10 cellular contexts compared by ENCODE assay signal in genomic region chr2:148614332-148615049, GRCh38. TPM values are rescaled to one million over a fixed set of nuclear protein-coding genes. Genes with fewer than 3 reads are reported as not detected.
DNase-seq lines count a peak whose midpoint lies in the region; ATAC-seq and TF ChIP-seq lines count a peak whose summit lies in the region.
"Had no signal": no experiment of that assay in that cellular context is flagged by ENCODE, and none has a peak within 500 bp of the region (broad histone marks: within the 10 kb centered on the region; RNA-seq: fewer than 3 reads in every experiment).

No MANE protein-coding gene starts in this region.

- no peaks in the 10 kb centered on the region for H4K20me1 ChIP-seq in BLaER1
- no peaks in the 10 kb centered on the region for H4K20me1 ChIP-seq in PC-9 (ENCODE audit: insufficient read depth)

- no peaks in the 10 kb centered on the region for H3K9me2 ChIP-seq in PC-9 (ENCODE audit: insufficient read depth)

- H3K36me3 Mint-ChIP-seq in nephron progenitor cell (ENCODE audit: low read depth): no peaks in the 10 kb centered on the region
- H3K36me3 Mint-ChIP-seq: natural killer cell had no signal

- no peaks in the 10 kb centered on the region for H3K9me3 Mint-ChIP-seq in nephron progenitor cell
- H3K9me3 Mint-ChIP-seq: natural killer cell had no signal

- ATAC-seq in HG03097 (IDR thresholded peaks at IDR 0.05; ENCODE audit: low FRiP score, unreplicated experiment): peak; percentile 90
- ATAC-seq: Panc1 had no signal

- peaks cover 3% of the 10 kb centered on the region for H3K27me3 Mint-ChIP-seq in nephron progenitor cell (ENCODE audit: low read depth, poor library complexity)

- intact Hi-C loops in PC-9 (cut with micrococcal nuclease; ENCODE audit: unreplicated experiment): loop anchor here (1.0 kb wide), 3 partner anchors 7 to 32 kb away; no protein-coding TSS in a partner anchor

- H3F3A ChIP-seq in PC-9 (ENCODE audit: insufficient read depth, low read depth): peaks cover 22% of the 10 kb centered on the region

- TF ChIP-seq CTCF in PC-9 (conservative IDR thresholded peaks at IDR 0.05): no peak
- TF ChIP-seq CTCF in nephron progenitor cell (IDR thresholded peaks at IDR 0.05): no peak

- H3K4me3 Mint-ChIP-seq in nephron progenitor cell: peak overlapping the region; percentile 1
- H3K4me3 Mint-ChIP-seq: natural killer cell had no signal

- DNase-seq in PC-9: peak; percentile 85 to 96
- no peak for DNase-seq in nephron progenitor cell
- DNase-seq in NCI-H524 (lab: John Stamatoyannopoulos, UW): no peak
- no peak for DNase-seq in central memory CD4-positive, alpha-beta T cell
- DNase-seq: natural killer cell had no signal

- H3K36me3 ChIP-seq in BLaER1 (no peaks in the 10 kb centered on the region), PC-9 (ENCODE audit: low read depth) (no peaks in the 10 kb centered on the region), ectodermal cell (ENCODE audit: control insufficient read depth, insufficient read depth, low read length) (no peaks in the 10 kb centered on the region)

- H3K4me1 Mint-ChIP-seq in nephron progenitor cell: peaks cover 50% of the 10 kb centered on the region
- H3K4me1 Mint-ChIP-seq: natural killer cell had no signal

- 62 to 75% methylated on average over 5 of the region's 5 CpGs for WGBS in ectodermal cell, 2 experiments

- H3K9ac ChIP-seq in BLaER1: no peak overlapping the region

- POLR2A ChIA-PET in PC-9 (lab: Charles Lee; ENCODE audit: unreplicated experiment): interaction anchor here (0.5 to 0.6 kb wide), 2 partner anchors 32 to 659 kb away, joined by 3 read pairs; no protein-coding TSS in a partner anchor

- TF ChIP-seq POLR2A in GM19193 (IDR thresholded peaks at IDR 0.05; ENCODE audit: extremely low read depth, insufficient read depth, insufficient read length): peak; percentile 42

- peak overlapping the region; percentile 86 for H3K27ac Mint-ChIP-seq in nephron progenitor cell
- H3K27ac Mint-ChIP-seq: natural killer cell had no signal

- H3K9me3 ChIP-seq in BLaER1: no peaks in the 10 kb centered on the region
- no peaks in the 10 kb centered on the region for H3K9me3 ChIP-seq in PC-9 (ENCODE audit: insufficient read depth, low read depth)
- no peaks in the 10 kb centered on the region for H3K9me3 ChIP-seq in ectodermal cell (ENCODE audit: control insufficient read depth, low read length)

- CTCF ChIA-PET in PC-9 (lab: Charles Lee): interaction anchor here (0.7 kb wide), 1 partner anchor 331 kb away, joined by 5 read pairs; no protein-coding TSS in a partner anchor

- H3K4me1 ChIP-seq in BLaER1 (peaks cover 13% of the 10 kb centered on the region), PC-9 (replicated peaks; ENCODE audit: insufficient read depth) (peaks cover 41% of the 10 kb centered on the region), ectodermal cell (ENCODE audit: control insufficient read depth, insufficient read depth, low read length) (peaks cover 19% of the 10 kb centered on the region)

- H3K79me2 ChIP-seq in PC-9 (ENCODE audit: low read depth): no peaks in the 10 kb centered on the region

- BruUV-seq in PC-9 (replicated peaks; lab: Mats Ljungman, UMichigan): TSS peak; percentile 98

- H3K27ac ChIP-seq in BLaER1: no peak overlapping the region
- peak overlapping the region; percentile 99 for H3K27ac ChIP-seq in PC-9
- peak overlapping the region; percentile 39 for H3K27ac ChIP-seq in ectodermal cell (ENCODE audit: insufficient read depth, low read depth, low read length, poor library complexity, severe bottlenecking)

- H3K27me3 ChIP-seq in BLaER1 (no peaks in the 10 kb centered on the region), PC-9 (ENCODE audit: insufficient read depth, low read depth) (no peaks in the 10 kb centered on the region), ectodermal cell (ENCODE audit: control insufficient read depth, insufficient read depth, low read length, poor library complexity, severe bottlenecking) (no peaks in the 10 kb centered on the region)

- H3K4me3 ChIP-seq in BLaER1 (no peak overlapping the region), PC-9 (peak overlapping the region; percentile 23; the same call in 1 of the 2 replicates), ectodermal cell (ENCODE audit: insufficient read depth, low read depth, low read length) (no peak overlapping the region)

- peak overlapping the region; percentile 61; the same call in 1 of the 2 replicates for H2AFZ ChIP-seq in PC-9

- H3K4me2 ChIP-seq in BLaER1 (peak overlapping the region; percentile 21; the same call in 1 of the 2 replicates), PC-9 (peak overlapping the region; percentile 76)

RNA-seq across cellular contexts. Expression of gene EPC2, which starts 30.1 kb away (rescaled TPM):
- total RNA-seq in PC-9 (2021): 15.8 and 29.8 TPM in 2 replicates
- 30.4 TPM for polyA plus RNA-seq in ectodermal cell (2013, experiment 1 of 4)
- polyA plus RNA-seq in ectodermal cell (2013, experiment 2 of 4): 29.9 TPM
- 24.1 TPM for polyA plus RNA-seq in ectodermal cell (2013, experiment 3 of 4)
- 27.5 TPM for polyA plus RNA-seq in ectodermal cell (2013, experiment 4 of 4)

Comparison
In these comparisons a context has a peak if more than half of its experiments do, and no peak if none do; other contexts are left out.
1. DNase-seq: peak in PC-9 (2 of 2); none in nephron progenitor cell (single experiment), NCI-H524 (0 of 2) and central memory CD4-positive, alpha-beta T cell (single experiment).